8 cellular contexts compared by ENCODE assay signal in genomic region chr12:55720894-55721444, GRCh38. TPM values are rescaled to one million over a fixed set of nuclear protein-coding genes. Genes with fewer than 3 reads are reported as not detected.
DNase-seq lines count a peak whose midpoint lies in the region; ATAC-seq, FAIRE-seq and TF ChIP-seq lines count a peak whose summit lies in the region.

No MANE protein-coding gene starts in this region.

- peaks cover 0 to 4% (median 0%) of the 10 kb centered on the region in 7 donors for H3K9me3 Mint-ChIP-seq in CD14-positive monocyte

- no peak for DNase-seq in CD14-positive monocyte (ENCODE audit: low spot score)
- DNase-seq in HTR-8/SVneo (ENCODE audit: insufficient read length, low spot score), result no peak
- DNase-seq in UCSD-AML1 (lab: John Stamatoyannopoulos, UW; ENCODE audit: unreplicated experiment), result peak; percentile 35
- peak in 1 of 2 donors; percentile 91 for DNase-seq in cardiac muscle cell (ENCODE audit: low read depth in 1 of 2, low spot score in 1 of 2)
- no peak for DNase-seq in retinal pigment epithelial cell (ENCODE audit: low read depth)
- no peak for DNase-seq in activated CD4-positive, alpha-beta T cell treated with anti-CD3 and anti-CD28 coated beads for 4 hours

- H3K27ac ChIP-seq in cardiac muscle cell, result no peak overlapping the region

- intact Hi-C loops in CD14-positive monocyte (cut with micrococcal nuclease), result loop anchor here in 1 of 2 donors (5.0 kb wide), 1 partner anchor 64 kb away; no protein-coding TSS in a partner anchor

- H3K4me3 Mint-ChIP-seq in CD14-positive monocyte, result no peak overlapping the region

- peaks cover 6% of the 10 kb centered on the region for H3K4me1 ChIP-seq in cardiac muscle cell (ENCODE audit: low read depth)

- H3K36me3 Mint-ChIP-seq in CD14-positive monocyte, result peaks cover 49 to 68% of the 10 kb centered on the region in 2 donors

- H3K27me3 Mint-ChIP-seq in CD14-positive monocyte (ENCODE audit: low read depth in 3 of 3), result no peaks in the 10 kb centered on the region

- TF ChIP-seq CTCF in CD14-positive monocyte (IDR thresholded peaks at IDR 0.05), result peak; percentile 57
- peak; percentile 50 for TF ChIP-seq CTCF in cardiac muscle cell (IDR thresholded peaks at IDR 0.05; ENCODE audit: low read depth, low read length)
- TF ChIP-seq CTCF in retinal pigment epithelial cell (conservative IDR thresholded peaks at IDR 0.05; ENCODE audit: low read depth, low read length), result peak; percentile 78

- ATAC-seq in HG03039 (IDR thresholded peaks at IDR 0.05; ENCODE audit: unreplicated experiment) (no peak), GM19023 (IDR thresholded peaks at IDR 0.05; ENCODE audit: unreplicated experiment) (no peak)

- peak; percentile 4 for FAIRE-seq in HTR-8/SVneo (lab: Jason Lieb, UNC)

- H3K27ac Mint-ChIP-seq in CD14-positive monocyte, result peak overlapping the region in 2 of 7 donors; percentile 21 to 40

- H3K36me3 ChIP-seq in cardiac muscle cell, result peaks cover 7% of the 10 kb centered on the region

- H3K27me3 ChIP-seq in cardiac muscle cell, result no peaks in the 10 kb centered on the region

- H3K4me3 ChIP-seq in cardiac muscle cell (no peak overlapping the region), retinal pigment epithelial cell (ENCODE audit: low read length) (peak overlapping the region; percentile 33)

- peaks cover 64% of the 10 kb centered on the region for H3K4me1 Mint-ChIP-seq in CD14-positive monocyte

- H3K9me3 ChIP-seq in cardiac muscle cell (ENCODE audit: low read depth), result no peaks in the 10 kb centered on the region

RNA-seq across cellular contexts. Expression of gene RDH5, which starts 0.8 kb away (rescaled TPM):
- polyA plus RNA-seq in CD14-positive monocyte, result 1 to 10 TPM; 1.2 TPM
- total RNA-seq in cardiac muscle cell, result 10.1 and 11.2 TPM in 2 replicates
- polyA plus RNA-seq in cardiac muscle cell, result 6.6 and 12.6 TPM in 2 replicates

RNA-seq across cellular contexts. Expression of gene BLOC1S1, which starts 5.1 kb away (rescaled TPM):
- 100 to 1,000 TPM; 222 to 223 TPM for polyA plus RNA-seq in CD14-positive monocyte
- 133 and 194 TPM in 2 replicates for total RNA-seq in cardiac muscle cell
- 147 and 159 TPM in 2 replicates for polyA plus RNA-seq in cardiac muscle cell

RNA-seq across cellular contexts. Expression of gene CD63, which starts 7.8 kb away (rescaled TPM):
- 1,000 to 10,000 TPM in 1 of 2 donors, 100 to 1,000 TPM in 1; 988 to 1,099 TPM for polyA plus RNA-seq in CD14-positive monocyte
- total RNA-seq in cardiac muscle cell, result 268 and 584 TPM in 2 replicates
- 694 and 1,103 TPM in 2 replicates for polyA plus RNA-seq in cardiac muscle cell

RNA-seq across cellular contexts. Expression of gene ITGA7, which starts 13.3 kb away (rescaled TPM):
- polyA plus RNA-seq in CD14-positive monocyte (under 1 TPM; 0.23 to 0.55 TPM), cardiac muscle cell (32.9 and 39.5 TPM in 2 replicates)
- total RNA-seq in cardiac muscle cell, result 93.9 and 101 TPM in 2 replicates

RNA-seq across cellular contexts. Expression of gene GDF11, which starts 22.0 kb away (rescaled TPM):
- polyA plus RNA-seq in CD14-positive monocyte (under 1 TPM; 0.08 to 0.09 TPM), cardiac muscle cell (13.5 and 14.1 TPM in 2 replicates)
- total RNA-seq in cardiac muscle cell, result 53.1 and 54.2 TPM in 2 replicates
